Comparison of ENCODE assay signal across 13 cellular contexts in genomic region chr5:88143693-88144218, GRCh38.
A peak's percentile ranks its signal among the peaks of the same experiment; 100 is the strongest.
DNase-seq lines count a peak whose midpoint lies in the region; FAIRE-seq and TF ChIP-seq lines count a peak whose summit lies in the region.
"Had no signal": no experiment of that assay in that cellular context is flagged by ENCODE, and none has a peak within 500 bp of the region (broad histone marks: within the 10 kb centered on the region; RNA-seq: fewer than 3 reads in every experiment).

No MANE protein-coding gene starts in this region.

- H3K4me1 Mint-ChIP-seq in activated CD4-positive, alpha-beta T cell treated with anti-CD3 and anti-CD28 coated beads, Interleukin-2, amount 10 ng/mL, durations not matched to agents 24 days and 14 days: peaks cover 20% of the 10 kb centered on the region
- H3K4me1 Mint-ChIP-seq in astrocyte (ENCODE audit: low read depth, unreplicated experiment): no peaks in the 10 kb centered on the region
- peaks cover 18% of the 10 kb centered on the region for H3K4me1 Mint-ChIP-seq in endothelial cell (ENCODE audit: unreplicated experiment)

- no peak for TF ChIP-seq EP300 in suprapubic skin (IDR thresholded peaks at IDR 0.05)

- TF ChIP-seq RAD21 in liver (IDR thresholded peaks at IDR 0.05): no peak

- H3K9ac ChIP-seq in astrocyte (ENCODE audit: low read length) (peak overlapping the region; percentile 77), liver (ENCODE audit: low read depth in 1 of 2, low read length in 2 of 2) (no peak overlapping the region)

- no peak for FAIRE-seq in astrocyte (lab: Jason Lieb, UNC)
- FAIRE-seq: A204.1, small intestine had no signal

- 45% methylated on average over 10 of the region's 10 CpGs for WGBS in liver
- 28% methylated on average over 10 of the region's 10 CpGs for WGBS in suprapubic skin

- peaks cover 29% of the 10 kb centered on the region for H3K4me1 ChIP-seq in astrocyte (ENCODE audit: insufficient read depth, low read length)
- H3K4me1 ChIP-seq in liver (ENCODE audit: control insufficient read depth in 4 of 4, insufficient read depth in 4 of 4, low read length in 3 of 4): peaks cover 3 to 41% (median 30%) of the 10 kb centered on the region in 4 donors
- peaks cover 60% of the 10 kb centered on the region for H3K4me1 ChIP-seq in suprapubic skin

- peaks cover 44% of the 10 kb centered on the region for H3K27me3 Mint-ChIP-seq in activated CD4-positive, alpha-beta T cell treated with anti-CD3 and anti-CD28 coated beads, Interleukin-2, amount 10 ng/mL, durations not matched to agents 24 days and 14 days
- H3K27me3 Mint-ChIP-seq in astrocyte (ENCODE audit: low read depth, unreplicated experiment): peaks cover 11% of the 10 kb centered on the region
- H3K27me3 Mint-ChIP-seq in endothelial cell (ENCODE audit: unreplicated experiment): peaks cover 7% of the 10 kb centered on the region

- H4K20me1 ChIP-seq in astrocyte (ENCODE audit: insufficient read depth, low read length): no peaks in the 10 kb centered on the region

- peak; percentile 58 for DNase-seq in activated CD4-positive, alpha-beta T cell treated with anti-CD3 and anti-CD28 coated beads, Interleukin-2, amount 10 ng/mL, durations not matched to agents 24 days and 14 days
- DNase-seq in activated CD4-positive, alpha-beta T cell treated with anti-CD3 and anti-CD28 coated beads, Interleukin-2, amount 50 U/mL, for 4 hours: no peak
- no peak for DNase-seq in astrocyte (ENCODE audit: low read depth)
- no peak for DNase-seq in suprapubic skin (ENCODE audit: low spot score in 2 of 2)
- DNase-seq in GDM1 (lab: John Stamatoyannopoulos, UW): no peak
- no peak for DNase-seq in endothelial cell (ENCODE audit: low spot score)
- no peak for DNase-seq in occipital lobe (lab: John Stamatoyannopoulos, UW)
- DNase-seq: activated B cell treated with CpG ODN at 0.5 μM for 24 hours, NCI-H1105, NCI-H524, small intestine had no signal

- H3K36me3 ChIP-seq in astrocyte (ENCODE audit: insufficient read depth, low read length) (no peaks in the 10 kb centered on the region), liver (ENCODE audit: control insufficient read depth in 4 of 4, insufficient read depth in 3 of 4, low read depth in 1 of 4, low read length in 3 of 4) (no peaks in the 10 kb centered on the region), suprapubic skin (no peaks in the 10 kb centered on the region)

- intact Hi-C loops in activated CD4-positive, alpha-beta T cell treated with anti-CD3 and anti-CD28 coated beads, Interleukin-2, amount 10 ng/mL, durations not matched to agents 24 days and 14 days (cut with micrococcal nuclease): loop anchor here (2.0 to 10.0 kb wide), 4 partner anchors 59 to 537 kb away; no protein-coding TSS in a partner anchor

- peak overlapping the region; percentile 75 for H2AFZ ChIP-seq in astrocyte (ENCODE audit: low read depth, low read length)

- H3K27ac ChIP-seq in astrocyte (ENCODE audit: low read depth, low read length) (no peak overlapping the region), liver (ENCODE audit: low read depth in 1 of 2, low read length in 2 of 2) (no peak overlapping the region), suprapubic skin (no peak overlapping the region)

- H3K9me3 Mint-ChIP-seq in activated CD4-positive, alpha-beta T cell treated with anti-CD3 and anti-CD28 coated beads, Interleukin-2, amount 10 ng/mL, durations not matched to agents 24 days and 14 days: peaks cover 9% of the 10 kb centered on the region
- H3K9me3 Mint-ChIP-seq in astrocyte (ENCODE audit: unreplicated experiment) (peaks cover 3% of the 10 kb centered on the region), endothelial cell (ENCODE audit: unreplicated experiment) (no peaks in the 10 kb centered on the region)

- H3K27me3 ChIP-seq in astrocyte (ENCODE audit: insufficient read depth, low read length) (peaks cover 6% of the 10 kb centered on the region), liver (ENCODE audit: control insufficient read depth in 4 of 4, insufficient read depth in 4 of 4, low read length in 3 of 4) (no peaks in the 10 kb centered on the region), suprapubic skin (peaks cover 59% of the 10 kb centered on the region)

- no peaks in the 10 kb centered on the region for H3K79me2 ChIP-seq in astrocyte (ENCODE audit: insufficient read depth, low read length)

- H3K27ac Mint-ChIP-seq in activated CD4-positive, alpha-beta T cell treated with anti-CD3 and anti-CD28 coated beads, Interleukin-2, amount 10 ng/mL, durations not matched to agents 24 days and 14 days: no peak overlapping the region
- H3K27ac Mint-ChIP-seq in astrocyte (ENCODE audit: unreplicated experiment) (no peak overlapping the region), endothelial cell (ENCODE audit: unreplicated experiment) (no peak overlapping the region)
- H3K27ac Mint-ChIP-seq: activated B cell treated with CpG ODN at 0.5 μM for 24 hours had no signal

- no peak for TF ChIP-seq POLR2A in suprapubic skin (IDR thresholded peaks at IDR 0.05)

- H3K36me3 Mint-ChIP-seq in activated CD4-positive, alpha-beta T cell treated with anti-CD3 and anti-CD28 coated beads, Interleukin-2, amount 10 ng/mL, durations not matched to agents 24 days and 14 days (ENCODE audit: low read depth): no peaks in the 10 kb centered on the region
- H3K36me3 Mint-ChIP-seq in astrocyte (ENCODE audit: low read depth, unreplicated experiment) (no peaks in the 10 kb centered on the region), endothelial cell (ENCODE audit: low read depth, unreplicated experiment) (no peaks in the 10 kb centered on the region)

- no peak for TF ChIP-seq CTCF in astrocyte (IDR thresholded peaks at IDR 0.05; ENCODE audit: insufficient read depth, low read depth, low read length)
- no peak for TF ChIP-seq CTCF in liver (IDR thresholded peaks at IDR 0.05; ENCODE audit: low read depth, low read length, missing input control)
- TF ChIP-seq CTCF in suprapubic skin (IDR thresholded peaks at IDR 0.05): no peak
- no peak for TF ChIP-seq CTCF in endothelial cell (IDR thresholded peaks at IDR 0.05; ENCODE audit: unreplicated experiment)

- no peak overlapping the region for H3K4me3 Mint-ChIP-seq in activated CD4-positive, alpha-beta T cell treated with anti-CD3 and anti-CD28 coated beads, Interleukin-2, amount 10 ng/mL, durations not matched to agents 24 days and 14 days
- H3K4me3 Mint-ChIP-seq in astrocyte (ENCODE audit: unreplicated experiment): no peak overlapping the region
- no peak overlapping the region for H3K4me3 Mint-ChIP-seq in endothelial cell (ENCODE audit: unreplicated experiment)
- H3K4me3 Mint-ChIP-seq: activated B cell treated with CpG ODN at 0.5 μM for 24 hours had no signal

- peak overlapping the region; percentile 93 for H3K4me2 ChIP-seq in astrocyte (ENCODE audit: low read length)

- no peaks in the 10 kb centered on the region for H3K9me3 ChIP-seq in astrocyte (ENCODE audit: insufficient read depth, low read depth, low read length)
- no peaks in the 10 kb centered on the region for H3K9me3 ChIP-seq in liver (ENCODE audit: control insufficient read depth in 4 of 4, low read length in 3 of 4)
- H3K9me3 ChIP-seq in suprapubic skin: no peaks in the 10 kb centered on the region

- H3K4me3 ChIP-seq in astrocyte (ENCODE audit: insufficient read depth, low read depth, low read length) (peak overlapping the region; percentile 70), liver (ENCODE audit: low read depth in 1 of 3, low read length in 3 of 3) (peak overlapping the region in 2 of 3 donors; percentile 56 to 77), suprapubic skin (peak overlapping the region; percentile 50)

TF ChIP-seq in liver, 16 proteins besides CTCF, POLR2A, EP300 and RAD21:
- TF ChIP-seq SP1 (IDR thresholded peaks at IDR 0.05): no peak
- TF ChIP-seq RXRA (IDR thresholded peaks at IDR 0.05): no peak
- TF ChIP-seq JUND (IDR thresholded peaks at IDR 0.05): no peak
- no peak for TF ChIP-seq MAX (IDR thresholded peaks at IDR 0.05)
- TF ChIP-seq HNF4G (IDR thresholded peaks at IDR 0.05): no peak
- TF ChIP-seq FOXA2 (IDR thresholded peaks at IDR 0.05): no peak
- TF ChIP-seq YY1 (IDR thresholded peaks at IDR 0.05): no peak
- no peak for TF ChIP-seq TAF1 (conservative IDR thresholded peaks at IDR 0.05)
- TF ChIP-seq FOXA1 (IDR thresholded peaks at IDR 0.05): no peak
- no peak for TF ChIP-seq GABPA (IDR thresholded peaks at IDR 0.05 in 1 of 2, conservative IDR thresholded peaks at IDR 0.05 in 1 of 2)
- TF ChIP-seq HNF4A (conservative IDR thresholded peaks at IDR 0.05): no peak
- no peak for TF ChIP-seq EGR1 (IDR thresholded peaks at IDR 0.05; ENCODE audit: low read depth in 2 of 2)
- TF ChIP-seq NR2F2 (IDR thresholded peaks at IDR 0.05): no peak
